ENCODE assay signal across 18 cellular contexts in genomic region chr12:31224768-31225448, GRCh38.
A peak's percentile ranks its signal among the peaks of the same experiment; 100 is the strongest.
DNase-seq lines count a peak whose midpoint lies in the region; ATAC-seq and TF ChIP-seq lines count a peak whose summit lies in the region.
"Had no signal": no experiment of that assay in that cellular context is flagged by ENCODE, and none has a peak within 500 bp of the region (broad histone marks: within the 10 kb centered on the region; RNA-seq: fewer than 3 reads in every experiment).

No MANE protein-coding gene starts in this region.

- H3K9me3 ChIP-seq in endodermal cell (ENCODE audit: control insufficient read depth, low read length) (no peaks in the 10 kb centered on the region), MG63 (no peaks in the 10 kb centered on the region)
- H3K9me3 ChIP-seq: BLaER1 treated with 17β-estradiol and CSF1 and Interleukin-3, amounts not matched to agents 10 nM and 100 nM; SJSA1 had no signal

- H3K4me3 Mint-ChIP-seq in endodermal cell, result no peak overlapping the region
- H3K4me3 Mint-ChIP-seq: CD8-positive, alpha-beta memory T cell; H9 had no signal

- 15 to 18% methylated on average over 3 to 6 of the region's 6 CpGs for WGBS in endodermal cell (ENCODE audit: insufficient coverage in 1 of 2, insufficient read length in 1 of 2), 2 experiments

- H3K4me1 ChIP-seq in endodermal cell (ENCODE audit: control insufficient read depth, insufficient read depth, low read length), result peaks cover 16% of the 10 kb centered on the region
- H3K4me1 ChIP-seq: BLaER1 treated with 17β-estradiol and CSF1 and Interleukin-3, amounts not matched to agents 10 nM and 100 nM; SJSA1 had no signal

- no peak for ATAC-seq in GM19023 (IDR thresholded peaks at IDR 0.05; ENCODE audit: unreplicated experiment)
- ATAC-seq: GM12878, K562 had no signal

- TF ChIP-seq CTCF in endodermal cell (conservative IDR thresholded peaks at IDR 0.05), result peak; percentile 37

- H3K36me3 ChIP-seq in endodermal cell (ENCODE audit: control insufficient read depth, insufficient read depth, low read length), result no peaks in the 10 kb centered on the region
- no peaks in the 10 kb centered on the region for H3K36me3 ChIP-seq in MG63
- H3K36me3 ChIP-seq: BLaER1 treated with 17β-estradiol and CSF1 and Interleukin-3, amounts not matched to agents 10 nM and 100 nM; SJSA1 had no signal

- peaks cover 57% of the 10 kb centered on the region for H3K4me1 Mint-ChIP-seq in endodermal cell
- H3K4me1 Mint-ChIP-seq: CD8-positive, alpha-beta memory T cell had no signal

- no peak overlapping the region for H3K9ac ChIP-seq in endodermal cell (ENCODE audit: extremely low read depth, low read length, poor library complexity, severe bottlenecking)
- H3K9ac ChIP-seq: BLaER1 treated with 17β-estradiol and CSF1 and Interleukin-3, amounts not matched to agents 10 nM and 100 nM had no signal

- no peak overlapping the region for H3K4me3 ChIP-seq in endodermal cell (ENCODE audit: low read length)
- H3K4me3 ChIP-seq in MG63, result no peak overlapping the region
- H3K4me3 ChIP-seq: BLaER1 treated with 17β-estradiol and CSF1 and Interleukin-3, amounts not matched to agents 10 nM and 100 nM; GM12878; K562; SJSA1 had no signal

- no peak overlapping the region for H3K27ac ChIP-seq in endodermal cell (ENCODE audit: low read depth, low read length)
- H3K27ac ChIP-seq: BLaER1 treated with 17β-estradiol and CSF1 and Interleukin-3, amounts not matched to agents 10 nM and 100 nM; SJSA1 had no signal

- H3K27me3 Mint-ChIP-seq in endodermal cell (ENCODE audit: insufficient read depth), result peaks cover 16% of the 10 kb centered on the region

- peak overlapping the region; percentile 32 for H3K27ac Mint-ChIP-seq in endodermal cell
- H3K27ac Mint-ChIP-seq: CD8-positive, alpha-beta memory T cell; H9 had no signal

- H3K27me3 ChIP-seq in endodermal cell (ENCODE audit: control insufficient read depth, insufficient read depth, low read length, poor library complexity, severe bottlenecking) (no peaks in the 10 kb centered on the region), MG63 (no peaks in the 10 kb centered on the region)
- H3K27me3 ChIP-seq: BLaER1 treated with 17β-estradiol and CSF1 and Interleukin-3, amounts not matched to agents 10 nM and 100 nM; SJSA1 had no signal

- no peaks in the 10 kb centered on the region for H3K36me3 Mint-ChIP-seq in endodermal cell (ENCODE audit: low read depth)
- H3K36me3 Mint-ChIP-seq: CD8-positive, alpha-beta memory T cell had no signal

- DNase-seq in ELF-1 (ENCODE audit: low read depth, low spot score), result peak; percentile 72
- peak; percentile 73 for DNase-seq in NCI-H146 (lab: John Stamatoyannopoulos, UW)
- peak; percentile 92 for DNase-seq in endodermal cell
- DNase-seq in myocyte (ENCODE audit: low read depth), result peak; percentile 76
- no peak for DNase-seq in activated CD4-positive, alpha-beta T cell treated with anti-CD3 and anti-CD28 coated beads for 48 hours
- DNase-seq in NCI-H2227 treated with DMSO at 0.1 percent for 48 hours (lab: John Stamatoyannopoulos, UW), result no peak
- DNase-seq in MG63, result no peak
- DNase-seq: CD8-positive, alpha-beta memory T cell; DMS79 treated with DMSO at 0.1 percent for 48 hours; H9; NCI-H1048; NCI-H1694 treated with DMSO at 0.1 percent for 48 hours; NCI-H446 had no signal

- H3K9me3 Mint-ChIP-seq in endodermal cell, result no peaks in the 10 kb centered on the region
- H3K9me3 Mint-ChIP-seq: CD8-positive, alpha-beta memory T cell; H9 had no signal

Comparison
In these comparisons a context has a peak if more than half of its experiments do, and no peak if none do; other contexts are left out.
1. DNase-seq: peak in ELF-1 (single experiment), NCI-H146 (single experiment), endodermal cell (single experiment) and myocyte (single experiment); none in activated CD4-positive, alpha-beta T cell treated with anti-CD3 and anti-CD28 coated beads for 48 hours (single experiment), NCI-H2227 treated with DMSO at 0.1 percent for 48 hours (single experiment) and MG63 (single experiment).